ENCODE assay signal across 9 cellular contexts in genomic region chr20:49281059-49281912, GRCh38. TPM values are rescaled to one million over a fixed set of nuclear protein-coding genes. Genes with fewer than 3 reads are reported as not detected.
A peak's percentile ranks its signal among the peaks of the same experiment; 100 is the strongest.
DNase-seq lines count a peak whose midpoint lies in the region; ATAC-seq, FAIRE-seq and TF ChIP-seq lines count a peak whose summit lies in the region.
"Had no signal": no experiment of that assay in that cellular context is flagged by ENCODE, and none has a peak within 500 bp of the region (broad histone marks: within the 10 kb centered on the region; RNA-seq: fewer than 3 reads in every experiment).

No MANE protein-coding gene starts in this region.

- no peak for TF ChIP-seq EP300 in transverse colon (IDR thresholded peaks at IDR 0.05; ENCODE audit: low read depth)

- peaks cover 87% of the 10 kb centered on the region for H3K36me3 Mint-ChIP-seq in endothelial cell (ENCODE audit: low read depth, unreplicated experiment)

- intact Hi-C loops in transverse colon (cut with DNase I; ENCODE audit: low total_unique reads): no loop called here

- TF ChIP-seq CTCF in endothelial cell (IDR thresholded peaks at IDR 0.05; ENCODE audit: unreplicated experiment) (no peak), transverse colon (IDR thresholded peaks at IDR 0.05) (no peak)

- peaks cover 32% of the 10 kb centered on the region for H3K9me3 Mint-ChIP-seq in endothelial cell (ENCODE audit: unreplicated experiment)

- no peak for TF ChIP-seq POLR2A in transverse colon (IDR thresholded peaks at IDR 0.05)

- peaks cover 6 to 42% (median 20%) of the 10 kb centered on the region in 4 donors for H3K4me1 ChIP-seq in transverse colon

- H3K4me1 Mint-ChIP-seq in endothelial cell (ENCODE audit: unreplicated experiment): peaks cover 73% of the 10 kb centered on the region

- H3K27me3 Mint-ChIP-seq in endothelial cell (ENCODE audit: unreplicated experiment): peaks cover 34% of the 10 kb centered on the region

- FAIRE-seq in RCC 7860 (lab: Jason Lieb, UNC): no peak
- FAIRE-seq: A204.1 had no signal

- H3K4me3 ChIP-seq in transverse colon: peak overlapping the region in 1 of 4 donors; percentile 91

- H3K27ac Mint-ChIP-seq in endothelial cell (ENCODE audit: unreplicated experiment): peak overlapping the region; percentile 97

- peak overlapping the region in 2 of 4 donors; percentile 16 to 30 for H3K27ac ChIP-seq in transverse colon

- peaks cover 1 to 66% (median 47%) of the 10 kb centered on the region in 4 donors for H3K36me3 ChIP-seq in transverse colon

- H3K4me3 Mint-ChIP-seq in endothelial cell (ENCODE audit: unreplicated experiment): peak overlapping the region; percentile 99

- peak; percentile 82 for DNase-seq in DMS53 (lab: John Stamatoyannopoulos, UW)
- DNase-seq in DMS53 treated with DMSO at 0.1 percent for 48 hours (lab: John Stamatoyannopoulos, UW; ENCODE audit: unreplicated experiment): no peak
- DNase-seq in RCC 7860 (ENCODE audit: low spot score): peak; percentile 51
- DNase-seq in endothelial cell (ENCODE audit: low spot score): peak; percentile 33
- peak; percentile 50 for DNase-seq in pulmonary artery endothelial cell (ENCODE audit: low read depth, low spot score)
- DNase-seq in transverse colon: no peak

- peaks cover 27% of the 10 kb centered on the region in 2 donors for H3K9me3 ChIP-seq in transverse colon

- ATAC-seq in GM18867 (IDR thresholded peaks at IDR 0.05; ENCODE audit: unreplicated experiment) (no peak), GM18511 (IDR thresholded peaks at IDR 0.05; ENCODE audit: unreplicated experiment) (no peak)

- in situ Hi-C loops in transverse colon (cut with MboI; ENCODE audit: low pct_ligation_motif_present in 1 of 4, low pct_unique_long_range_greater_than_20kb in 1 of 4, low sequenced_read_pairs in 3 of 4): no loop called here

- 57 to 79% methylated on average over 10 to 13 of the region's 13 CpGs for WGBS in transverse colon (ENCODE audit: low coverage in 1 of 2), 2 donors

- no peaks in the 10 kb centered on the region for H3K27me3 ChIP-seq in transverse colon

RNA-seq across cellular contexts. Expression of gene ZNFX1, which starts 3.4 kb away (rescaled TPM):
- 25.0 TPM for total RNA-seq in endothelial cell (ENCODE audit: unreplicated experiment)
- 36.1 and 45.3 TPM in 2 replicates for total RNA-seq in pulmonary artery endothelial cell
- total RNA-seq in transverse colon: 10 to 100 TPM; 29.1 to 35.4 (median 33.5) TPM

Comparison
In these comparisons a context has a peak if more than half of its experiments do, and no peak if none do; other contexts are left out.
1. DNase-seq: peak in DMS53 (single experiment), RCC 7860 (single experiment), endothelial cell (single experiment) and pulmonary artery endothelial cell (single experiment); none in DMS53 treated with DMSO at 0.1 percent for 48 hours (single experiment) and transverse colon (single experiment).